In genomic region chr10:38094923-38095574, GRCh38 we compare ENCODE assay signal across 8 cellular contexts. TPM values are rescaled to one million over a fixed set of nuclear protein-coding genes. Genes with fewer than 3 reads are reported as not detected.
DNase-seq lines count a peak whose midpoint lies in the region; ATAC-seq and TF ChIP-seq lines count a peak whose summit lies in the region.

No MANE protein-coding gene starts in this region.

- POLR2A ChIA-PET in T-cell (lab: Charles Lee), result interaction anchor here in 1 of 2 donors (3.0 kb wide), 1 partner anchor 85 kb away, joined by 9 read pairs; the partner anchor contains the start of gene ZNF33A

- ATAC-seq in GM19455 (IDR thresholded peaks at IDR 0.05; ENCODE audit: unreplicated experiment) (peak; percentile 2), T-cell (replicated peaks in 1 of 4) (no peak)

- no peak for TF ChIP-seq CTCF in fibroblast of pulmonary artery (IDR thresholded peaks at IDR 0.05; ENCODE audit: low read length, missing control alignments)
- TF ChIP-seq CTCF in retinal pigment epithelial cell (conservative IDR thresholded peaks at IDR 0.05; ENCODE audit: low read depth, low read length), result no peak

- peak overlapping the region; percentile 84 to 94 for H3K27ac Mint-ChIP-seq in T-cell

- CTCF ChIA-PET in T-cell (lab: Charles Lee), result interaction anchor here (1.1 to 1.2 kb wide), 2 partner anchors 118 to 120 kb away, joined by 3 to 4 read pairs; partner anchors contain the start of gene ZNF25 (in 1 of the 2)

- DNase-seq in T-cell (no peak), fibroblast of pulmonary artery (ENCODE audit: low read depth) (peak; percentile 17), retinal pigment epithelial cell (ENCODE audit: low read depth) (no peak), Kasumi-1 (lab: John Stamatoyannopoulos, UW) (no peak), ACHN (no peak), NCI-H345 (lab: John Stamatoyannopoulos, UW) (no peak)
- no peak for DNase-seq in effector CD8-positive, alpha-beta T cell (lab: John Stamatoyannopoulos, UW)

- peaks cover 34 to 39% (median 35%) of the 10 kb centered on the region in 3 donors for H3K4me1 Mint-ChIP-seq in T-cell

- peak overlapping the region; percentile 89 for H3K4me3 ChIP-seq in fibroblast of pulmonary artery (replicated peaks; ENCODE audit: low read depth, low read length)
- H3K4me3 ChIP-seq in retinal pigment epithelial cell (ENCODE audit: low read length), result peak overlapping the region; percentile 82

- peaks cover 47% of the 10 kb centered on the region for H3K36me3 Mint-ChIP-seq in T-cell

- in situ Hi-C loops in ACHN (cut with HindIII; ENCODE audit: low pct_ligation_motif_present, low pct_unique_long_range_greater_than_20kb, low sequenced_read_pairs), result no loop called here

- peaks cover 5 to 16% (median 12%) of the 10 kb centered on the region in 3 donors for H3K9me3 Mint-ChIP-seq in T-cell

- peak overlapping the region; percentile 83 to 92 (median 90) for H3K4me3 Mint-ChIP-seq in T-cell

- H3K27me3 Mint-ChIP-seq in T-cell, result no peaks in the 10 kb centered on the region

RNA-seq across cellular contexts. Expression of gene ZNF37A, which starts 0.9 kb away (rescaled TPM):
- 10 to 100 TPM; 15.9 to 23.8 (median 22.6) TPM for total RNA-seq in T-cell
